ENCODE assay signal across 25 cellular contexts in genomic region chr15:40204100-40204499, GRCh38. TPM values are rescaled to one million over a fixed set of nuclear protein-coding genes. Genes with fewer than 3 reads are reported as not detected.
A peak's percentile ranks its signal among the peaks of the same experiment; 100 is the strongest.
DNase-seq lines count a peak whose midpoint lies in the region; ATAC-seq, FAIRE-seq and TF ChIP-seq lines count a peak whose summit lies in the region.
"Had no signal": no experiment of that assay in that cellular context is flagged by ENCODE, and none has a peak within 500 bp of the region (broad histone marks: within the 10 kb centered on the region; RNA-seq: fewer than 3 reads in every experiment).

No MANE protein-coding gene starts in this region.

- H3K4me2 ChIP-seq in astrocyte (ENCODE audit: low read length): no peak overlapping the region
- H3K4me2 ChIP-seq: BLaER1 treated with 17β-estradiol and CSF1 and Interleukin-3, amounts not matched to agents 10 nM and 100 nM had no signal

- ATAC-seq in activated CD8-positive, alpha-beta T cell treated with anti-CD3 and anti-CD28 coated beads for 36 hours: no peak
- ATAC-seq in HG02642 (IDR thresholded peaks at IDR 0.05; ENCODE audit: poor library complexity, unreplicated experiment): no peak
- no peak for ATAC-seq in HG03432 (IDR thresholded peaks at IDR 0.05; ENCODE audit: unreplicated experiment)
- ATAC-seq: CD8-positive, alpha-beta T cell had no signal

- H3K27me3 Mint-ChIP-seq in astrocyte (ENCODE audit: low read depth, unreplicated experiment): no peaks in the 10 kb centered on the region
- no peaks in the 10 kb centered on the region for H3K27me3 Mint-ChIP-seq in mesothelial cell of epicardium (ENCODE audit: low read depth)
- no peaks in the 10 kb centered on the region for H3K27me3 Mint-ChIP-seq in activated CD8-positive, alpha-beta T cell treated with anti-CD3 and anti-CD28 coated beads for 36 hours
- H3K27me3 Mint-ChIP-seq: B cell; CD4-positive, alpha-beta T cell had no signal

- H3K36me3 ChIP-seq in adipocyte (ENCODE audit: control insufficient read depth, insufficient read depth, low read length, severe bottlenecking) (no peaks in the 10 kb centered on the region), astrocyte (ENCODE audit: insufficient read depth, low read length) (peaks cover 17% of the 10 kb centered on the region)

- no peak overlapping the region for H3K4me3 Mint-ChIP-seq in astrocyte (ENCODE audit: unreplicated experiment)
- H3K4me3 Mint-ChIP-seq in mesothelial cell of epicardium: no peak overlapping the region
- H3K4me3 Mint-ChIP-seq in activated CD8-positive, alpha-beta T cell treated with anti-CD3 and anti-CD28 coated beads for 36 hours: no peak overlapping the region
- H3K4me3 Mint-ChIP-seq: B cell; CD4-positive, alpha-beta T cell; CD8-positive, alpha-beta T cell had no signal

- H3K9ac ChIP-seq in adipocyte (ENCODE audit: low read length): no peak overlapping the region
- H3K9ac ChIP-seq in astrocyte (ENCODE audit: low read length): no peak overlapping the region
- H3K9ac ChIP-seq: BLaER1 treated with 17β-estradiol and CSF1 and Interleukin-3, amounts not matched to agents 10 nM and 100 nM had no signal

- no peak for TF ChIP-seq CTCF in AG10803 (conservative IDR thresholded peaks at IDR 0.05; ENCODE audit: low read length)
- no peak for TF ChIP-seq CTCF in astrocyte (IDR thresholded peaks at IDR 0.05; ENCODE audit: insufficient read depth, low read depth, low read length)
- TF ChIP-seq CTCF in mesothelial cell of epicardium (IDR thresholded peaks at IDR 0.05; ENCODE audit: unreplicated experiment): no peak
- no peak for TF ChIP-seq CTCF in activated CD8-positive, alpha-beta T cell treated with anti-CD3 and anti-CD28 coated beads for 36 hours (IDR thresholded peaks at IDR 0.05)

- H3K9me3 ChIP-seq in adipocyte (ENCODE audit: control insufficient read depth, low read length) (no peaks in the 10 kb centered on the region), astrocyte (ENCODE audit: insufficient read depth, low read depth, low read length) (no peaks in the 10 kb centered on the region)
- H3K9me3 ChIP-seq: BLaER1 treated with 17β-estradiol and CSF1 and Interleukin-3, amounts not matched to agents 10 nM and 100 nM; Caco-2 had no signal

- no peaks in the 10 kb centered on the region for H4K20me1 ChIP-seq in astrocyte (ENCODE audit: insufficient read depth, low read length)
- H4K20me1 ChIP-seq: BLaER1 treated with 17β-estradiol and CSF1 and Interleukin-3, amounts not matched to agents 10 nM and 100 nM had no signal

- H3K4me3 ChIP-seq in AG10803 (ENCODE audit: low read length): no peak overlapping the region
- no peak overlapping the region for H3K4me3 ChIP-seq in adipocyte (ENCODE audit: low read length)
- no peak overlapping the region for H3K4me3 ChIP-seq in astrocyte (ENCODE audit: insufficient read depth, low read depth, low read length)
- H3K4me3 ChIP-seq: BLaER1 treated with 17β-estradiol and CSF1 and Interleukin-3, amounts not matched to agents 10 nM and 100 nM had no signal

- H3K9me3 Mint-ChIP-seq in astrocyte (ENCODE audit: unreplicated experiment) (no peaks in the 10 kb centered on the region), mesothelial cell of epicardium (no peaks in the 10 kb centered on the region)
- H3K9me3 Mint-ChIP-seq in activated CD8-positive, alpha-beta T cell treated with anti-CD3 and anti-CD28 coated beads for 36 hours: no peaks in the 10 kb centered on the region
- H3K9me3 Mint-ChIP-seq: CD4-positive, alpha-beta T cell; CD8-positive, alpha-beta T cell had no signal

- H3K36me3 Mint-ChIP-seq in astrocyte (ENCODE audit: low read depth, unreplicated experiment): no peaks in the 10 kb centered on the region
- H3K36me3 Mint-ChIP-seq in mesothelial cell of epicardium: peaks cover 18% of the 10 kb centered on the region
- H3K36me3 Mint-ChIP-seq in activated CD8-positive, alpha-beta T cell treated with anti-CD3 and anti-CD28 coated beads for 36 hours (ENCODE audit: low read depth): peaks cover 53% of the 10 kb centered on the region
- H3K36me3 Mint-ChIP-seq: CD8-positive, alpha-beta T cell had no signal

- POLR2A ChIA-PET in activated CD8-positive, alpha-beta T cell treated with anti-CD3 and anti-CD28 coated beads for 36 hours (lab: Charles Lee): interaction anchor here (0.7 kb wide), 1 partner anchor 46 kb away, joined by 3 read pairs; no protein-coding TSS in a partner anchor

- H3K27ac Mint-ChIP-seq in astrocyte (ENCODE audit: unreplicated experiment): no peak overlapping the region
- H3K27ac Mint-ChIP-seq in mesothelial cell of epicardium: no peak overlapping the region
- H3K27ac Mint-ChIP-seq in activated CD8-positive, alpha-beta T cell treated with anti-CD3 and anti-CD28 coated beads for 36 hours: no peak overlapping the region
- H3K27ac Mint-ChIP-seq: B cell; CD4-positive, alpha-beta T cell; CD8-positive, alpha-beta T cell had no signal

- intact Hi-C loops in activated CD8-positive, alpha-beta T cell treated with anti-CD3 and anti-CD28 coated beads for 36 hours (cut with micrococcal nuclease): no loop called here

- no peak for FAIRE-seq in astrocyte (lab: Jason Lieb, UNC)
- FAIRE-seq: A204.1, D721Med, GM12891 had no signal

- H3K4me1 Mint-ChIP-seq in astrocyte (ENCODE audit: low read depth, unreplicated experiment) (no peaks in the 10 kb centered on the region), mesothelial cell of epicardium (no peaks in the 10 kb centered on the region)
- H3K4me1 Mint-ChIP-seq in activated CD8-positive, alpha-beta T cell treated with anti-CD3 and anti-CD28 coated beads for 36 hours (ENCODE audit: low read depth): no peaks in the 10 kb centered on the region
- H3K4me1 Mint-ChIP-seq: B cell had no signal

- CTCF ChIA-PET in activated CD8-positive, alpha-beta T cell treated with anti-CD3 and anti-CD28 coated beads for 36 hours (lab: Charles Lee): interaction anchor here (0.9 to 1.8 kb wide), 3 partner anchors 48 to 158 kb away, joined by 3 to 5 read pairs (median 3); no protein-coding TSS in a partner anchor

- H2AFZ ChIP-seq in astrocyte (ENCODE audit: low read depth, low read length): no peak overlapping the region

- DNase-seq in AG10803 (ENCODE audit: low read depth) (peak; percentile 10), adipocyte (ENCODE audit: low read depth) (peak; percentile 8), astrocyte (ENCODE audit: low read depth) (peak; percentile 4), myocyte (ENCODE audit: low read depth) (peak; percentile 34), mesothelial cell of epicardium (ENCODE audit: low spot score in 2 of 2, unreplicated experiment in 2 of 2) (no peak)
- no peak for DNase-seq in activated CD8-positive, alpha-beta T cell treated with anti-CD3 and anti-CD28 coated beads for 36 hours
- DNase-seq: 8988T; ACHN; AML-193; Caco-2; Calu3; CD4-positive, alpha-beta T cell; CD8-positive, alpha-beta T cell; DMS79 treated with DMSO at 0.1 percent for 48 hours; GF-D8 had no signal

- H3K27ac ChIP-seq in astrocyte (ENCODE audit: low read depth, low read length): no peak overlapping the region
- H3K27ac ChIP-seq: BLaER1 treated with 17β-estradiol and CSF1 and Interleukin-3, amounts not matched to agents 10 nM and 100 nM; C4-2B had no signal

- H3K4me1 ChIP-seq in adipocyte (ENCODE audit: control insufficient read depth, insufficient read depth, low read length) (no peaks in the 10 kb centered on the region), astrocyte (ENCODE audit: insufficient read depth, low read length) (no peaks in the 10 kb centered on the region)
- H3K4me1 ChIP-seq: BLaER1 treated with 17β-estradiol and CSF1 and Interleukin-3, amounts not matched to agents 10 nM and 100 nM; Caco-2 had no signal

- H3K27me3 ChIP-seq in adipocyte (replicated peaks; ENCODE audit: control insufficient read depth, insufficient read depth, low read length): no peaks in the 10 kb centered on the region
- H3K27me3 ChIP-seq in astrocyte (ENCODE audit: insufficient read depth, low read length): no peaks in the 10 kb centered on the region
- H3K27me3 ChIP-seq: BLaER1 treated with 17β-estradiol and CSF1 and Interleukin-3, amounts not matched to agents 10 nM and 100 nM had no signal

- no peaks in the 10 kb centered on the region for H3K79me2 ChIP-seq in astrocyte (ENCODE audit: insufficient read depth, low read length)

RNA-seq across cellular contexts. Expression of gene PAK6, which starts 34.8 kb away (rescaled TPM):
- 0.38 and 1.1 TPM in 2 replicates for total RNA-seq in astrocyte
- 0.21 and 0.48 TPM in 2 replicates for total RNA-seq in myocyte
- 0.16 TPM for polyA plus RNA-seq in myocyte (2012)
- total RNA-seq in mesothelial cell of epicardium: 10.1 to 11.1 TPM (median 10.2 TPM) in 3 replicates
- under 1 TPM; 0.67 to 0.83 TPM for total RNA-seq in activated CD8-positive, alpha-beta T cell treated with anti-CD3 and anti-CD28 coated beads for 36 hours
- polyA plus RNA-seq: AG04450, BJ had no signal

RNA-seq across cellular contexts. Expression of gene BUB1B, which starts 43.2 kb away (rescaled TPM):
- 3.2 and 5.2 TPM in 2 replicates for total RNA-seq in astrocyte
- total RNA-seq in myocyte: 1.8 and 2.1 TPM in 2 replicates
- 0.14 TPM for polyA plus RNA-seq in myocyte (2012)
- total RNA-seq in mesothelial cell of epicardium: 29.0 to 38.2 TPM (median 35.5 TPM) in 3 replicates
- total RNA-seq in activated CD8-positive, alpha-beta T cell treated with anti-CD3 and anti-CD28 coated beads for 36 hours: 10 to 100 TPM; 79.6 to 82.5 TPM

Comparison
In these comparisons a context has a peak if more than half of its experiments do, and no peak if none do; other contexts are left out.
1. DNase-seq: peak in AG10803 (single experiment), adipocyte (single experiment), astrocyte (single experiment) and myocyte (single experiment); none in mesothelial cell of epicardium (0 of 2) and activated CD8-positive, alpha-beta T cell treated with anti-CD3 and anti-CD28 coated beads for 36 hours (single experiment).